Comparison of ENCODE assay signal across 20 cellular contexts in the genomic region with DNA sequence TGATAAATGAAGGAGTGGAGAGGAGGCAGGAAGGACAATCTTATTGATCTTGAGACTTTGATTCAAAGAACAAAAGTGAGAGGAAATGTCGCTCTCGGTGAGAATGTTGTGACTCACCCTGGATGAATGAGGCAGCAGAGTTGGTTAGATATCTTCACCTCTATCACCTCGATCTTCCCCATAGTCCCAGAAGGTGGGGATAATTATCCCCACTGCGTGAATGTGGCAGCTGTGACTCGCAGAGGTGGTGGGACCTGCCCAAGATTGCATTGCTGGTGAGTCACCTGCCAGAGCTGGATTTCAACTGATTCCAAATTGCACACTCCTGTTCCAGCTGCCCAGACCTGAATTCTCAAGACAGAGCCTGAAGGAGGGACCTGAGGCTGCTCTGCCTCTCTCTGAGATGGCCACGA.
DNase-seq lines count a peak whose midpoint lies in the region; ATAC-seq, FAIRE-seq and TF ChIP-seq lines count a peak whose summit lies in the region.
"Had no signal": no experiment of that assay in that cellular context is flagged by ENCODE, and none has a peak within 500 bp of the region (broad histone marks: within the 10 kb centered on the region; RNA-seq: fewer than 3 reads in every experiment).

No MANE protein-coding gene starts in this region.

- no peak overlapping the region for H3K4me2 ChIP-seq in K562 (ENCODE audit: insufficient read depth, low read length)
- no peak overlapping the region for H3K4me2 ChIP-seq in osteoblast (ENCODE audit: insufficient read depth, low read length)
- H3K4me2 ChIP-seq: GM23338 had no signal

- CTCF ChIA-PET in K562 (lab: Yijun Ruan, JAX; ENCODE audit: low intra/inter-chr PET ratio): no interaction called here

- peaks cover 0 to 1% (median under 1%) of the 10 kb centered on the region in 4 donors for H3K4me1 Mint-ChIP-seq in naive thymus-derived CD8-positive, alpha-beta T cell
- H3K4me1 Mint-ChIP-seq: CD8-positive, alpha-beta memory T cell; GM23338 had no signal

- H3K79me2 ChIP-seq in K562 (ENCODE audit: control insufficient read depth, insufficient read depth, low read length) (no peaks in the 10 kb centered on the region), osteoblast (ENCODE audit: insufficient read depth, low read length) (no peaks in the 10 kb centered on the region)

- no peaks in the 10 kb centered on the region; the same call in 1 of the 2 replicates for H4K20me1 ChIP-seq in K562 (replicated peaks; ENCODE audit: control insufficient read depth, insufficient read depth, low read length)
- H4K20me1 ChIP-seq in osteoblast (ENCODE audit: insufficient read depth, low read length): no peaks in the 10 kb centered on the region

- no peak overlapping the region for H3K9ac ChIP-seq in K562 (ENCODE audit: insufficient read depth in 1 of 2, low read depth in 2 of 2, low read length in 2 of 2)

- H3K36me3 Mint-ChIP-seq in naive thymus-derived CD8-positive, alpha-beta T cell: peaks cover 0 to 13% (median 0%) of the 10 kb centered on the region in 3 donors

- TF ChIP-seq EP300 in K562 (IDR thresholded peaks at IDR 0.05; ENCODE audit: low read length): no peak

- H3K4me3 ChIP-seq in K562: no peak overlapping the region
- no peak overlapping the region for H3K4me3 ChIP-seq in osteoblast (ENCODE audit: insufficient read depth, low read length)
- H3K4me3 ChIP-seq: GM23338, heart right ventricle had no signal

- WGBS in K562 (ENCODE audit: insufficient coverage, low coverage, missing lambda C conversion rate): under 1% methylated on average over 6 of the region's 6 CpGs

- TF ChIP-seq POLR2A in K562 (conservative IDR thresholded peaks at IDR 0.05): no peak

- POLR2A ChIA-PET in K562 (lab: Yijun Ruan, JAX): interaction anchor here (1.3 kb wide), 1 partner anchor 8 kb away, joined by 3 read pairs; no protein-coding TSS in a partner anchor
- POLR2A ChIA-PET in naive thymus-derived CD8-positive, alpha-beta T cell (lab: Charles Lee): no interaction called here

- no peak overlapping the region for H3K27ac Mint-ChIP-seq in naive thymus-derived CD8-positive, alpha-beta T cell
- H3K27ac Mint-ChIP-seq: activated CD8-positive, alpha-beta T cell treated with anti-CD3 and anti-CD28 coated beads for 36 hours; CD8-positive, alpha-beta memory T cell; GM23338 had no signal

- H3K4me1 ChIP-seq in K562 (replicated peaks in 1 of 2; ENCODE audit: control insufficient read depth in 2 of 2, insufficient read depth in 2 of 2, low read length in 2 of 2) (no peaks in the 10 kb centered on the region), osteoblast (ENCODE audit: insufficient read depth, low read length) (no peaks in the 10 kb centered on the region)
- H3K4me1 ChIP-seq: heart right ventricle had no signal

- DNase-seq in activated effector memory CD4-positive, alpha-beta T cell treated with anti-CD3 and anti-CD28 coated beads, Interleukin-2, amount 50 U/mL, for 16 hours: peak; percentile 25
- no peak for DNase-seq in activated effector memory CD4-positive, alpha-beta T cell treated with Interleukin-2 at 50 U/mL for 16 hours
- DNase-seq in HS-5 (ENCODE audit: low read depth): peak; percentile 24
- DNase-seq in K562 (ENCODE audit: extremely low read depth in 1 of 4, low spot score in 3 of 4): no peak
- DNase-seq in osteoblast (ENCODE audit: insufficient read length, low spot score, missing footprints): peak; percentile 30
- DNase-seq in DMS153 treated with DMSO at 0.1 percent for 48 hours (lab: John Stamatoyannopoulos, UW; ENCODE audit: unreplicated experiment): no peak
- no peak for DNase-seq in naive thymus-derived CD8-positive, alpha-beta T cell
- DNase-seq in putamen (ENCODE audit: low spot score): no peak
- DNase-seq: activated CD8-positive, alpha-beta T cell treated with anti-CD3 and anti-CD28 coated beads for 36 hours; CD8-positive, alpha-beta memory T cell; EL; heart right ventricle; midbrain; NCI-H1436 treated with DMSO at 0.1 percent for 48 hours; OCI-M1; right cardiac atrium; substantia nigra had no signal

- H3K9me3 ChIP-seq in K562 (replicated peaks; ENCODE audit: control insufficient read depth, insufficient read depth, low read depth, low read length) (no peaks in the 10 kb centered on the region), osteoblast (ENCODE audit: low read depth, low read length) (no peaks in the 10 kb centered on the region)

- no TSS peak for BruUV-seq in K562 (replicated peaks; lab: Mats Ljungman, UMichigan)

- H3K36me3 ChIP-seq in K562 (ENCODE audit: control insufficient read depth, insufficient read depth, low read length) (no peaks in the 10 kb centered on the region), osteoblast (ENCODE audit: insufficient read depth, low read length) (no peaks in the 10 kb centered on the region)
- H3K36me3 ChIP-seq: heart right ventricle had no signal

- peaks cover 7 to 14% (median 8%) of the 10 kb centered on the region in 9 donors for H3K9me3 Mint-ChIP-seq in naive thymus-derived CD8-positive, alpha-beta T cell

- in situ Hi-C loops in K562 (cut with MboI): no loop called here

- peaks cover 22 to 36% (median 24%) of the 10 kb centered on the region in 5 donors for H3K27me3 Mint-ChIP-seq in naive thymus-derived CD8-positive, alpha-beta T cell

- no peak for TF ChIP-seq CTCF in K562 (IDR thresholded peaks at IDR 0.05 in 2 of 3, conservative IDR thresholded peaks at IDR 0.05 in 1 of 3; ENCODE audit: insufficient read depth in 2 of 3, low read depth in 1 of 3, low read length in 3 of 3)
- TF ChIP-seq CTCF in osteoblast (IDR thresholded peaks at IDR 0.05; ENCODE audit: extremely low read depth, low read depth, low read length): no peak

- TF ChIP-seq RAD21 in K562 (CRISPR knock-in tag; conservative IDR thresholded peaks at IDR 0.05 in 1 of 2, IDR thresholded peaks at IDR 0.05 in 1 of 2): no peak

- ATAC-seq in K562: no peak
- no peak for ATAC-seq in naive thymus-derived CD8-positive, alpha-beta T cell
- ATAC-seq: activated CD8-positive, alpha-beta T cell treated with anti-CD3 and anti-CD28 coated beads for 36 hours; GM23338; heart right ventricle; right cardiac atrium had no signal

- peaks cover 9 to 21% of the 10 kb centered on the region in 2 experiments; a peak in 3 of 5 replicates for H3K27me3 ChIP-seq in K562 (ENCODE audit: control insufficient read depth in 2 of 2, insufficient read depth in 2 of 2, low read length in 2 of 2)
- H3K27me3 ChIP-seq in osteoblast (ENCODE audit: insufficient read depth, low read length): no peaks in the 10 kb centered on the region

- H3K4me3 Mint-ChIP-seq in naive thymus-derived CD8-positive, alpha-beta T cell: no peak overlapping the region
- H3K4me3 Mint-ChIP-seq: activated CD8-positive, alpha-beta T cell treated with anti-CD3 and anti-CD28 coated beads for 36 hours; CD8-positive, alpha-beta memory T cell; GM23338 had no signal

- H3K9me1 ChIP-seq in K562 (ENCODE audit: control insufficient read depth, insufficient read depth, low read length): no peaks in the 10 kb centered on the region

- H2AFZ ChIP-seq in K562 (ENCODE audit: low read depth, low read length) (no peak overlapping the region), osteoblast (ENCODE audit: low read length) (no peak overlapping the region)
- H2AFZ ChIP-seq: GM23338 had no signal

- peak; percentile 37 for FAIRE-seq in K562 (lab: Jason Lieb, UNC)
- FAIRE-seq: GM12891, islet of Langerhans had no signal

- intact Hi-C loops in K562 (cut with micrococcal nuclease): no loop called here

- H3K27ac ChIP-seq in K562 (ENCODE audit: extremely low read depth, low read depth, low read length) (no peak overlapping the region), osteoblast (ENCODE audit: low read depth, low read length) (no peak overlapping the region)
- H3K27ac ChIP-seq: heart right ventricle had no signal

TF ChIP-seq in K562, 482 proteins besides CTCF, POLR2A, EP300 and RAD21 (continues in another document):
- TF ChIP-seq CBX3 (IDR thresholded peaks at IDR 0.05; ENCODE audit: borderline replicate concordance in 1 of 2, low read length in 2 of 2) (no peak), MXI1 (IDR thresholded peaks at IDR 0.05; ENCODE audit: low read depth, low read length) (no peak), ZNF232 (CRISPR knock-in tag; IDR thresholded peaks at IDR 0.05) (no peak), MECOM (CRISPR knock-in tag; IDR thresholded peaks at IDR 0.05) (no peak), SPI1 (IDR thresholded peaks at IDR 0.05; ENCODE audit: borderline replicate concordance, low read depth, low read length) (no peak), HDAC3 (IDR thresholded peaks at IDR 0.05; ENCODE audit: borderline replicate concordance, partially characterized antibody) (no peak), HCFC1 (IDR thresholded peaks at IDR 0.05; ENCODE audit: low read depth, low read length) (no peak), ZNF146 (CRISPR knock-in tag; IDR thresholded peaks at IDR 0.05; ENCODE audit: unreplicated experiment) (no peak), MBD2 (IDR thresholded peaks at IDR 0.05; ENCODE audit: borderline replicate concordance, low read depth) (no peak), ILF3 (IDR thresholded peaks at IDR 0.05; ENCODE audit: borderline replicate concordance) (no peak), ZBTB17 (CRISPR knock-in tag; IDR thresholded peaks at IDR 0.05) (no peak)
- TF ChIP-seq, protein P1, sequence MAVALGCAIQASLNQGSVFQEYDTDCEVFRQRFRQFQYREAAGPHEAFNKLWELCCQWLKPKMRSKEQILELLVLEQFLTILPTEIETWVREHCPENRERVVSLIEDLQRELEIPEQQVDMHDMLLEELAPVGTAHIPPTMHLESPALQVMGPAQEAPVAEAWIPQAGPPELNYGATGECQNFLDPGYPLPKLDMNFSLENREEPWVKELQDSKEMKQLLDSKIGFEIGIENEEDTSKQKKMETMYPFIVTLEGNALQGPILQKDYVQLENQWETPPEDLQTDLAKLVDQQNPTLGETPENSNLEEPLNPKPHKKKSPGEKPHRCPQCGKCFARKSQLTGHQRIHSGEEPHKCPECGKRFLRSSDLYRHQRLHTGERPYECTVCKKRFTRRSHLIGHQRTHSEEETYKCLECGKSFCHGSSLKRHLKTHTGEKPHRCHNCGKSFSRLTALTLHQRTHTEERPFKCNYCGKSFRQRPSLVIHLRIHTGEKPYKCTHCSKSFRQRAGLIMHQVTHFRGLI (CRISPR knock-in tag; IDR thresholded peaks at IDR 0.05): no peak
- TF ChIP-seq, protein P2, sequence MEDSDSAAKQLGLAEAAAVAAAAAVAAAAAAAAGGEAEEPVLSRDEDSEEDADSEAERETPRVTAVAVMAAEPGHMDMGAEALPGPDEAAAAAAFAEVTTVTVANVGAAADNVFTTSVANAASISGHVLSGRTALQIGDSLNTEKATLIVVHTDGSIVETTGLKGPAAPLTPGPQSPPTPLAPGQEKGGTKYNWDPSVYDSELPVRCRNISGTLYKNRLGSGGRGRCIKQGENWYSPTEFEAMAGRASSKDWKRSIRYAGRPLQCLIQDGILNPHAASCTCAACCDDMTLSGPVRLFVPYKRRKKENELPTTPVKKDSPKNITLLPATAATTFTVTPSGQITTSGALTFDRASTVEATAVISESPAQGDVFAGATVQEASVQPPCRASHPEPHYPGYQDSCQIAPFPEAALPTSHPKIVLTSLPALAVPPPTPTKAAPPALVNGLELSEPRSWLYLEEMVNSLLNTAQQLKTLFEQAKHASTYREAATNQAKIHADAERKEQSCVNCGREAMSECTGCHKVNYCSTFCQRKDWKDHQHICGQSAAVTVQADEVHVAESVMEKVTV (CRISPR knock-in tag; IDR thresholded peaks at IDR 0.05): no peak

Comparison
In these comparisons a context has a peak if more than half of its experiments do, and no peak if none do; other contexts are left out.
1. DNase-seq: peak in activated effector memory CD4-positive, alpha-beta T cell treated with anti-CD3 and anti-CD28 coated beads, Interleukin-2, amount 50 U/mL, for 16 hours (single experiment), HS-5 (single experiment) and osteoblast (single experiment); none in activated effector memory CD4-positive, alpha-beta T cell treated with Interleukin-2 at 50 U/mL for 16 hours (single experiment), K562 (0 of 4), DMS153 treated with DMSO at 0.1 percent for 48 hours (single experiment), naive thymus-derived CD8-positive, alpha-beta T cell (0 of 10) and putamen (single experiment).